Comparison of ENCODE assay signal across 8 cellular contexts in the genomic region with DNA sequence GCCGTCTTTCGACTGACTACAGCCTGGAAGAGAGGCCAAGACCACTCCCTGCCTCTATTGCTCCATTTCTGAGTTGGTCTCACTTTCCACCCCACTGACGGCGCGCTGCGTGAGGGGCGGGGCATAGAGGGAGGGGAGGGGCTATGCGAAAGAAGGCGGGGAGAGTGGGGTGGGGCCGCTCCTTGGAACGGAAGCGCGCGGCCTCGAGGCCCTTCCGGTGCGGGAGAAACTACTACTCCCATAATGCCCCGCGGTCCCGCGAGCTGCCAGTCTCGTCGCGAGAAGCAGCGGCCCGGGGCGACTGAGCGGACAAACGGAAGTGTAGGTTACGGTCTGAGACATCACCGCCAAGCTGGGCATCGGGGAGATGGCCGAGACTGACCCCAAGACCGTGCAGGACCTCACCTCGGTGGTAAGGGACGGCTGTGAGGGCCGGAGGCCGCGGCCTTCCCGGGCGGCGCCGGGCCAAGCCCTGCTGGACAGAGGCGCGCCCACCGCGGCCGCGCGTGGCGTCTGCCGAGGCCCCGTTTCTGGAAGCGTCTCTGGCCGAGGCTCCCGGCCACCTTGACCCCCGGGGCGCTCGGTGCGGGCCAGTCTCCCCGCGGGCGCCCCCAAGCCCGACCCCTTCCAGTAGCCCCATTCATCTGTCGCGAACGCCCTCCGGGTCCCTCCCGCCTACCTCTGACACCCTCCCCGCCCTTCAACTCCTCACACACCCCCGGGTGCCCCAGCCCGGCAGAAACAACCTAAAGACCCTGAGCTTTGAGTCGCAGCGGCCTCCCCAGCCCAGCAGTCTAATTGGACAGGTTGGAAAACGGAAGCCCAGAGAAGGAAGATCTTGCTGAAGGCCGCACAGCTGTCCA. TPM values are rescaled to one million over a fixed set of nuclear protein-coding genes. Genes with fewer than 3 reads are reported as not detected.
A peak's percentile ranks its signal among the peaks of the same experiment; 100 is the strongest.
DNase-seq lines count a peak whose midpoint lies in the region; ATAC-seq, FAIRE-seq and TF ChIP-seq lines count a peak whose summit lies in the region.

A gene (plus strand): TSS at position 269 of the 863 bp plus-strand sequence. CDS start 99 bp downstream, at position 368.

- H3K23ac ChIP-seq in trophoblast cell (ENCODE audit: low read length), result no peak within 1 kb of the TSS

- H4K91ac ChIP-seq in trophoblast cell (ENCODE audit: low read depth, low read length), result peak within 1 kb of the TSS; percentile 79

- WGBS in trophoblast cell (ENCODE audit: extremely low coverage, insufficient coverage, insufficient read length), result no CpG with 5 or more reads among the region's 76 CpGs
- 2% methylated on average over 46 of the region's 76 CpGs; no CpG with 5 or more reads in 1 of the 2 donors for WGBS in transverse colon (ENCODE audit: low coverage in 1 of 2), 2 donors

- H3K27me3 ChIP-seq in trophoblast cell (ENCODE audit: insufficient read depth, low read length) (no peaks in the 10 kb centered on the region), transverse colon (no peaks in the 10 kb centered on the region)

- peaks cover 13% of the 10 kb centered on the region for H3K79me2 ChIP-seq in trophoblast cell (ENCODE audit: control insufficient read depth, insufficient read depth, low read length, poor library complexity)

- TF ChIP-seq POLR2A in GM12891 (IDR thresholded peaks at IDR 0.05; ENCODE audit: low read depth, low read length) (peak; percentile 63), transverse colon (IDR thresholded peaks at IDR 0.05) (peak; percentile 65)

- peak within 1 kb of the TSS; percentile 95 for H4K12ac ChIP-seq in trophoblast cell (ENCODE audit: low read depth, low read length)

- intact Hi-C loops in cardiac septum (cut with DNase I), result no loop called here
- intact Hi-C loops in transverse colon (cut with DNase I; ENCODE audit: low total_unique reads), result no loop called here

- peaks cover 43% of the 10 kb centered on the region for H3K4me1 Mint-ChIP-seq in activated naive CD8-positive, alpha-beta T cell treated with anti-CD3 and anti-CD28 coated beads, Interleukin-2, amount 50 U/mL, for 24 hours

- peak within 1 kb of the TSS; percentile 92 for H3K4me3 ChIP-seq in trophoblast cell (ENCODE audit: low read depth, low read length)
- peak within 1 kb of the TSS; percentile 78 to 100 (median 94) for H3K4me3 ChIP-seq in transverse colon

- H3K18ac ChIP-seq in trophoblast cell (ENCODE audit: low read length), result peak within 1 kb of the TSS; percentile 86

- no peaks in the 10 kb centered on the region for H3K27me3 Mint-ChIP-seq in activated naive CD8-positive, alpha-beta T cell treated with anti-CD3 and anti-CD28 coated beads, Interleukin-2, amount 50 U/mL, for 24 hours

- H3K4me1 ChIP-seq in trophoblast cell (ENCODE audit: control insufficient read depth in 1 of 2, insufficient read depth in 2 of 2, low read length in 2 of 2) (peaks cover 5 to 9% of the 10 kb centered on the region in 2 experiments), transverse colon (peaks cover 7 to 35% (median 10%) of the 10 kb centered on the region in 4 donors)

- DNase-seq in GM12891 (ENCODE audit: insufficient read length, low spot score), result peak; percentile 91
- peak; percentile 41 for DNase-seq in NCI-H128 (lab: John Stamatoyannopoulos, UW; ENCODE audit: unreplicated experiment)
- DNase-seq in T follicular helper cell (ENCODE audit: low read depth), result peak; percentile 87
- DNase-seq in activated naive CD8-positive, alpha-beta T cell treated with anti-CD3 and anti-CD28 coated beads, Interleukin-2, amount 50 U/mL, for 24 hours, result peak; percentile 95
- DNase-seq in cardiac septum (ENCODE audit: low spot score), result peak; percentile 97
- DNase-seq in trophoblast cell, result peak; percentile 95 to 96
- DNase-seq in transverse colon, result peak; percentile 97

- H2AFZ ChIP-seq in trophoblast cell (ENCODE audit: insufficient read depth, low read length, poor library complexity), result peak within 1 kb of the TSS; percentile 92

- H3K27ac ChIP-seq in trophoblast cell (ENCODE audit: low read depth, low read length) (no peak within 1 kb of the TSS), transverse colon (peak within 1 kb of the TSS; percentile 87 to 95 (median 90))

- H3K14ac ChIP-seq in trophoblast cell (ENCODE audit: low read length), result peak within 1 kb of the TSS; percentile 91

- peak within 1 kb of the TSS; percentile 56 for H2BK5ac ChIP-seq in trophoblast cell (ENCODE audit: low read depth, low read length, poor library complexity)

- H3K9me3 Mint-ChIP-seq in activated naive CD8-positive, alpha-beta T cell treated with anti-CD3 and anti-CD28 coated beads, Interleukin-2, amount 50 U/mL, for 24 hours, result no peaks in the 10 kb centered on the region

- peak; percentile 93 for FAIRE-seq in GM12891 (lab: Jason Lieb, UNC)

- in situ Hi-C loops in transverse colon (cut with MboI; ENCODE audit: low pct_ligation_motif_present in 1 of 4, low pct_unique_long_range_greater_than_20kb in 1 of 4, low sequenced_read_pairs in 3 of 4), result loop anchor here in 3 of 4 donors (25.0 kb wide), 2 partner anchors 254 to 379 kb away; a partner anchor contains a TSS

- H3K4me3 Mint-ChIP-seq in activated naive CD8-positive, alpha-beta T cell treated with anti-CD3 and anti-CD28 coated beads, Interleukin-2, amount 50 U/mL, for 24 hours, result peak within 1 kb of the TSS; percentile 95

- peaks cover 1 to 4% of the 10 kb centered on the region in 2 experiments for H3K36me3 ChIP-seq in trophoblast cell (ENCODE audit: control insufficient read depth in 1 of 2, insufficient read depth in 2 of 2, low read length in 2 of 2)
- no peaks in the 10 kb centered on the region for H3K36me3 ChIP-seq in transverse colon

- peak within 1 kb of the TSS; percentile 91 for H3K4me2 ChIP-seq in trophoblast cell (ENCODE audit: low read length)

- peak within 1 kb of the TSS; percentile 92 for H3K9ac ChIP-seq in trophoblast cell (ENCODE audit: low read length)

- H3K27ac Mint-ChIP-seq in activated naive CD8-positive, alpha-beta T cell treated with anti-CD3 and anti-CD28 coated beads, Interleukin-2, amount 50 U/mL, for 24 hours, result peak within 1 kb of the TSS; percentile 92

- peak within 1 kb of the TSS; percentile 94 for H4K8ac ChIP-seq in trophoblast cell (ENCODE audit: low read depth, low read length)

- TF ChIP-seq EP300 in transverse colon (IDR thresholded peaks at IDR 0.05; ENCODE audit: low read depth), result no peak

- H2BK120ac ChIP-seq in trophoblast cell (ENCODE audit: insufficient read depth, low read length, poor library complexity), result peak within 1 kb of the TSS; percentile 74

- H3K79me1 ChIP-seq in trophoblast cell (ENCODE audit: low read length), result peaks cover 5% of the 10 kb centered on the region

- H3K36me3 Mint-ChIP-seq in activated naive CD8-positive, alpha-beta T cell treated with anti-CD3 and anti-CD28 coated beads, Interleukin-2, amount 50 U/mL, for 24 hours (ENCODE audit: low read depth), result peaks cover 36% of the 10 kb centered on the region

- no peak for TF ChIP-seq CTCF in transverse colon (IDR thresholded peaks at IDR 0.05)

- H2BK12ac ChIP-seq in trophoblast cell (ENCODE audit: low read length), result no peak within 1 kb of the TSS

- peak within 1 kb of the TSS; percentile 68 for H3K4ac ChIP-seq in trophoblast cell (ENCODE audit: low read depth, low read length)

- H3K9me3 ChIP-seq in trophoblast cell (ENCODE audit: insufficient read depth, low read depth, low read length) (no peaks in the 10 kb centered on the region), transverse colon (no peaks in the 10 kb centered on the region)

- no peak within 1 kb of the TSS for H2AK5ac ChIP-seq in trophoblast cell (ENCODE audit: low read length)

- ATAC-seq in HG02759 (IDR thresholded peaks at IDR 0.05; ENCODE audit: unreplicated experiment), result peak; percentile 97
- ATAC-seq in activated naive CD8-positive, alpha-beta T cell treated with anti-CD3 and anti-CD28 coated beads, Interleukin-2, amount 50 U/mL, for 24 hours, result peak; percentile 96

TF ChIP-seq in GM12891, 5 proteins besides CTCF, POLR2A, EP300 and RAD21:
- TF ChIP-seq TAF1 (IDR thresholded peaks at IDR 0.05; ENCODE audit: low read depth, low read length), result peak; percentile 39; the same call in 1 of the 2 replicates
- TF ChIP-seq SPI1 (IDR thresholded peaks at IDR 0.05; ENCODE audit: low read depth, low read length), result peak; percentile 27; the same call in 1 of the 2 replicates
- TF ChIP-seq POU2F2 (IDR thresholded peaks at IDR 0.05; ENCODE audit: low read depth, low read length), result no peak
- TF ChIP-seq POLR2AphosphoS5 (IDR thresholded peaks at IDR 0.05; ENCODE audit: low read depth, low read length), result peak; percentile 80
- no peak for TF ChIP-seq PAX5 (IDR thresholded peaks at IDR 0.05; ENCODE audit: insufficient read depth, low read length, severe bottlenecking)
TF ChIP-seq in GM12891: peak in this region for 3.

RNA-seq across cellular contexts. Expression of the gene that starts here (rescaled TPM):
- 65.2 TPM for polyA plus RNA-seq in GM12891 (2012; ENCODE audit: low read depth, missing spikeins)
- 126 TPM for total RNA-seq in cardiac septum
- 168 and 176 TPM in 2 replicates for polyA plus RNA-seq in trophoblast cell (2013)
- 10 to 100 TPM in 2 of 4 donors, 1 to 10 TPM in 2; 3.4 to 14.0 (median 10.8) TPM for total RNA-seq in transverse colon

Comparison
In these comparisons a context has a peak if more than half of its experiments do, and no peak if none do; other contexts are left out.
1. DNase-seq: peak in every context shown above with its lines; median percentile 97 in cardiac septum; 97 in transverse colon; 96 in trophoblast cell; 95 in activated naive CD8-positive, alpha-beta T cell treated with anti-CD3 and anti-CD28 coated beads, Interleukin-2, amount 50 U/mL, for 24 hours; 91 in GM12891; 87 in T follicular helper cell; 41 in NCI-H128.